Comparison of ENCODE assay signal across 31 cellular contexts in genomic region chr4:173442223-173442932, GRCh38. TPM values are rescaled to one million over a fixed set of nuclear protein-coding genes. Genes with fewer than 3 reads are reported as not detected.
"Had no signal": no experiment of that assay in that cellular context is flagged by ENCODE, and none has a peak within 500 bp of the region (broad histone marks: within the 10 kb centered on the region; RNA-seq: fewer than 3 reads in every experiment).

No MANE protein-coding gene starts in this region.

- DNase-seq: hypothalamus; immature natural killer cell; kidney; left colon; left lung; lower lobe of right lung; mammary epithelial cell; mesenchymal stem cell; naive thymus-derived CD8-positive, alpha-beta T cell; nephron progenitor cell; occipital lobe; retina; right cardiac atrium; stimulated activated CD4-positive, alpha-beta T cell treated with anti-CD3 and anti-CD28 coated beads, Interleukin-12 subunit alpha, Interleukin-12 subunit beta, amount 100 ng/mL, for 4 hours; stimulated activated CD4-positive, alpha-beta T cell treated with anti-CD3 and anti-CD28 coated beads, Interleukin-15, amount 100 ng/mL, for 24 hours; stimulated activated CD4-positive, alpha-beta T cell treated with anti-CD3 and anti-CD28 coated beads, Interleukin-2, amount 100 ng/mL, for 24 hours; stimulated activated CD4-positive, alpha-beta T cell treated with anti-CD3 and anti-CD28 coated beads, Interleukin-4, amount 100 ng/mL, for 1 hour; stimulated activated naive B cell treated with anti-CD40 and anti-IgM and Interleukin-4, amounts not matched to agents 10 μg/mL and 1 μg/mL and 100 μg/mL, for 72 hours; stimulated activated naive CD8-positive, alpha-beta T cell treated with anti-CD3 and anti-CD28 coated beads, Interleukin-15, Interleukin-2, amounts not matched to agents 100 U/mL and 50 U/mL, for 24 hours; stomach; testis; thyroid gland; transverse colon; upper lobe of left lung had no signal

- H2AFZ ChIP-seq: neural progenitor cell had no signal

- FAIRE-seq: islet of Langerhans, kidney had no signal

- H3K27ac Mint-ChIP-seq: immature natural killer cell; naive thymus-derived CD8-positive, alpha-beta T cell; nephron progenitor cell; neural progenitor cell; stimulated activated naive B cell treated with anti-CD40 and anti-IgM and Interleukin-4, amounts not matched to agents 10 μg/mL and 1 μg/mL and 100 μg/mL, for 72 hours had no signal

- H3K27me3 Mint-ChIP-seq: naive thymus-derived CD8-positive, alpha-beta T cell; stimulated activated naive B cell treated with anti-CD40 and anti-IgM and Interleukin-4, amounts not matched to agents 10 μg/mL and 1 μg/mL and 100 μg/mL, for 72 hours had no signal

- H3K4me1 ChIP-seq: left lung, lower lobe of right lung, prostate gland, testis, thyroid gland, transverse colon, upper lobe of left lung, vagina had no signal

- H3K9me3 ChIP-seq: lower lobe of right lung, neutrophil, prostate gland, testis, thyroid gland, upper lobe of left lung, vagina had no signal

- H3K36me3 ChIP-seq: left lung, lower lobe of right lung, neural progenitor cell, neutrophil, prostate gland, thyroid gland, transverse colon, upper lobe of left lung had no signal

- H3K4me3 ChIP-seq: left lung, lower lobe of right lung, neural progenitor cell, prostate gland, skin epidermis, stomach, testis, thyroid gland, transverse colon, upper lobe of left lung, vagina had no signal

- ATAC-seq: left colon; left lung; lower lobe of right lung; naive thymus-derived CD8-positive, alpha-beta T cell; right cardiac atrium; sciatic nerve; stimulated activated naive B cell treated with anti-CD40 and anti-IgM and Interleukin-4, amounts not matched to agents 10 μg/mL and 1 μg/mL and 100 μg/mL, for 72 hours; stimulated activated naive CD8-positive, alpha-beta T cell treated with anti-CD3 and anti-CD28 coated beads, Interleukin-15, Interleukin-2, amounts not matched to agents 100 U/mL and 50 U/mL, for 24 hours had no signal

- H3K4me2 ChIP-seq: neural progenitor cell had no signal

- H3K4me3 Mint-ChIP-seq: immature natural killer cell; naive thymus-derived CD8-positive, alpha-beta T cell; nephron progenitor cell; neural progenitor cell; stimulated activated naive B cell treated with anti-CD40 and anti-IgM and Interleukin-4, amounts not matched to agents 10 μg/mL and 1 μg/mL and 100 μg/mL, for 72 hours had no signal

- H3K27ac ChIP-seq: left lung, lower lobe of right lung, neural progenitor cell, neutrophil, prostate gland, skin epidermis, stomach, testis, thyroid gland, transverse colon, upper lobe of left lung, vagina had no signal

- H3K9ac ChIP-seq: neural progenitor cell had no signal

- H3K4me1 Mint-ChIP-seq: immature natural killer cell; neural progenitor cell; stimulated activated naive B cell treated with anti-CD40 and anti-IgM and Interleukin-4, amounts not matched to agents 10 μg/mL and 1 μg/mL and 100 μg/mL, for 72 hours had no signal

- H3K27me3 ChIP-seq: left lung, neural progenitor cell, neutrophil, stomach, testis, thyroid gland, transverse colon, upper lobe of left lung, vagina had no signal

- H3K9me3 Mint-ChIP-seq: immature natural killer cell, neural progenitor cell had no signal

RNA-seq across cellular contexts. Expression of gene SCRG1, which starts 43.5 kb away (rescaled TPM):
- total RNA-seq: naive thymus-derived CD8-positive, alpha-beta T cell had no signal
- polyA plus RNA-seq: mammary epithelial cell; naive thymus-derived CD8-positive, alpha-beta T cell had no signal
